ENCODE assay signal across 11 cellular contexts in the genomic region with DNA sequence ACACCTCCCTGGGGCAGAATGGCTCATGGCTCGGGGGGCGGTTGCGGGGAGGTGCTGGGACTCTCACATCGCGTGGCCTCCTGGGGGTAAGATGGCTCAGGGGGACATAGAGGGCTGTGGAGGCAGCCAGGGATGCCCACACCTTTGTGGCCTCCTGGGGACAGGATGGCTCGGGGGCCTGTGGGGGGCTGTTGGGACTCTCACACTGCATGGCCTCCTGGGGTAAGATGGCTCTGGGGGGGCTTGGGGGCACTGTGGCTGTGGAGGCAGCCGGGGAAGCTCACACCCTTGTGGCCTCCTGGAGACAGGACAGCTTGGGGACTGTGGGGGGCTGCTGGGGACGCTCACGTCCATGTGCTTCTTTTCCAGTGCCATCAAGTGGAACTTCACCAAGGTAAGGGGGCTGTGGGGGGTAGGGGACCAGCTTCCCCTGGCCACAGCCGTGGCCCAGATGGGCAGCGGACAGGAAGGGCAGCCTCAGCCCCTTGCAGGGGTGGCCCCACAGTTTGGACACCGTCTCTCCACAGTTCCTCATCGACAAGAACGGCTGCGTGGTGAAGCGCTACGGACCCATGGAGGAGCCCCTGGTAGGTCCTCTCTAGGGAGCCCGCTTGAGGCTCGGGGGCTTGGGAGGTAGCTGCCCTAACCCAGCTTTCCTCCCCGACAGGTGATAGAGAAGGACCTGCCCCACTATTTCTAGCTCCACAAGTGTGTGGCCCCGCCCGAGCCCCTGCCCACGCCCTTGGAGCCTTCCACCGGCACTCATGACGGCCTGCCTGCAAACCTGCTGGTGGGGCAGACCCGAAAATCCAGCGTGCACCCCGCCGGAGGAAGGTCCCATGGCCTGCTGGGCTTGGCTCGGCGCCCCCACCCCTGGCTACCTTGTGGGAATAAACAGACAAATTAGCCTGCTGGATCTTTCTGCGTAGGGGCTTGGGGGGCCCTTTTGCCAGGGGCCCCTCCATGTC. TPM values are rescaled to one million over a fixed set of nuclear protein-coding genes. Genes with fewer than 3 reads are reported as not detected.
A peak's percentile ranks its signal among the peaks of the same experiment; 100 is the strongest.
DNase-seq lines count a peak whose midpoint lies in the region; ATAC-seq and TF ChIP-seq lines count a peak whose summit lies in the region.
"Had no signal": no experiment of that assay in that cellular context is flagged by ENCODE, and none has a peak within 500 bp of the region (broad histone marks: within the 10 kb centered on the region; RNA-seq: fewer than 3 reads in every experiment).

No MANE protein-coding gene starts in this region.

- peak overlapping the region; percentile 88 for H3K4me2 ChIP-seq in PC-9

- H3K27ac Mint-ChIP-seq in Calu3 (ENCODE audit: unreplicated experiment) = peak overlapping the region; percentile 50
- H3K27ac Mint-ChIP-seq in effector memory CD8-positive, alpha-beta T cell = peak overlapping the region in 1 of 2 donors; percentile 59

- CTCF ChIA-PET in Calu3 (lab: Charles Lee) = interaction anchor here (0.6 kb wide), 1 partner anchor 9 kb away, joined by 3 read pairs; no protein-coding TSS in a partner anchor
- CTCF ChIA-PET in PC-9 (lab: Charles Lee) = no interaction called here

- H3K36me3 ChIP-seq in PC-9 (ENCODE audit: low read depth) = no peaks in the 10 kb centered on the region
- H3K36me3 ChIP-seq in prostate gland = peaks cover 5 to 37% of the 10 kb centered on the region in 2 donors

- BruUV-seq in Calu3 (replicated peaks; lab: Mats Ljungman, UMichigan) (TSS peak; percentile 72), PC-9 (replicated peaks; lab: Mats Ljungman, UMichigan) (no TSS peak)

- intact Hi-C loops in Calu3 (cut with micrococcal nuclease; ENCODE audit: unreplicated experiment) (no loop called here), PC-9 (cut with micrococcal nuclease; ENCODE audit: unreplicated experiment) (no loop called here), prostate gland (cut with DNase I) (no loop called here)

- TF ChIP-seq CTCF in Calu3 (IDR thresholded peaks at IDR 0.05; ENCODE audit: unreplicated experiment) (no peak), PC-9 (conservative IDR thresholded peaks at IDR 0.05) (no peak), prostate gland (IDR thresholded peaks at IDR 0.05) (no peak), GM10266 (IDR thresholded peaks at IDR 0.05; ENCODE audit: control insufficient read depth, insufficient read depth, low read depth, missing control alignments) (no peak)

- no peak overlapping the region for H2AFZ ChIP-seq in PC-9

- H3K27me3 Mint-ChIP-seq in Calu3 (ENCODE audit: unreplicated experiment) = no peaks in the 10 kb centered on the region
- no peaks in the 10 kb centered on the region for H3K27me3 Mint-ChIP-seq in effector memory CD8-positive, alpha-beta T cell

- no peaks in the 10 kb centered on the region for H3K9me2 ChIP-seq in PC-9 (ENCODE audit: insufficient read depth)

- no peak for ATAC-seq in effector memory CD8-positive, alpha-beta T cell (replicated peaks)
- ATAC-seq: pancreas had no signal

- H3K79me2 ChIP-seq in PC-9 (ENCODE audit: low read depth) = peaks cover 19% of the 10 kb centered on the region

- H3F3A ChIP-seq in PC-9 (ENCODE audit: insufficient read depth, low read depth) = peaks cover 57% of the 10 kb centered on the region

- peaks cover 49% of the 10 kb centered on the region for H3K4me1 ChIP-seq in PC-9 (replicated peaks; ENCODE audit: insufficient read depth)
- H3K4me1 ChIP-seq in prostate gland (replicated peaks) = peaks cover 12% of the 10 kb centered on the region

- no peaks in the 10 kb centered on the region for H3K27me3 ChIP-seq in PC-9 (ENCODE audit: insufficient read depth, low read depth)
- no peaks in the 10 kb centered on the region for H3K27me3 ChIP-seq in prostate gland (replicated peaks; ENCODE audit: insufficient read depth)
- H3K27me3 ChIP-seq: pancreas had no signal

- no peak for TF ChIP-seq POLR2A in prostate gland (IDR thresholded peaks at IDR 0.05)

- H3K27ac ChIP-seq in PC-9 = peak overlapping the region; percentile 58; the same call in 1 of the 2 replicates
- H3K27ac ChIP-seq in prostate gland = peak overlapping the region; percentile 99

- H3K4me3 ChIP-seq in PC-9 (peak overlapping the region; percentile 78; the same call in 1 of the 2 replicates), prostate gland (peak overlapping the region in 1 of 2 donors; percentile 97)

- POLR2A ChIA-PET in PC-9 (lab: Charles Lee; ENCODE audit: unreplicated experiment) = no interaction called here

- H3K36me3 Mint-ChIP-seq in Calu3 (ENCODE audit: insufficient read depth, unreplicated experiment) = peaks cover 62% of the 10 kb centered on the region
- H3K36me3 Mint-ChIP-seq in effector memory CD8-positive, alpha-beta T cell (ENCODE audit: insufficient read depth) = peaks cover 68% of the 10 kb centered on the region

- WGBS in prostate gland = 83% methylated on average over 29 of the region's 32 CpGs

- peaks cover 30% of the 10 kb centered on the region for H4K20me1 ChIP-seq in PC-9 (ENCODE audit: insufficient read depth)

- H3K9me3 ChIP-seq in PC-9 (ENCODE audit: insufficient read depth, low read depth) (no peaks in the 10 kb centered on the region), prostate gland (no peaks in the 10 kb centered on the region)
- H3K9me3 ChIP-seq: pancreas had no signal

- H3K9me3 Mint-ChIP-seq in Calu3 (ENCODE audit: low read depth, unreplicated experiment) = no peaks in the 10 kb centered on the region
- H3K9me3 Mint-ChIP-seq in effector memory CD8-positive, alpha-beta T cell = no peaks in the 10 kb centered on the region

- H3K4me3 Mint-ChIP-seq in Calu3 (ENCODE audit: low read depth, unreplicated experiment) = peak overlapping the region; percentile 50
- H3K4me3 Mint-ChIP-seq in effector memory CD8-positive, alpha-beta T cell = peak overlapping the region; percentile 51 to 75

- no peaks in the 10 kb centered on the region for H3K4me1 Mint-ChIP-seq in Calu3 (ENCODE audit: low read depth, unreplicated experiment)
- peaks cover 0 to 20% of the 10 kb centered on the region in 2 donors for H3K4me1 Mint-ChIP-seq in effector memory CD8-positive, alpha-beta T cell (ENCODE audit: low read depth in 2 of 2)

- DNase-seq in Calu3 (no peak), PC-9 (no peak), prostate gland (ENCODE audit: low spot score) (no peak), OCI-M2 (lab: John Stamatoyannopoulos, UW; ENCODE audit: unreplicated experiment) (no peak), GM10266 (ENCODE audit: extremely low spot score) (no peak), superior temporal gyrus (ENCODE audit: extremely low spot score) (no peak), mucosa of gallbladder (ENCODE audit: low spot score) (no peak)
- DNase-seq in effector memory CD8-positive, alpha-beta T cell = no peak
- DNase-seq: hippocampal formation, KG1 had no signal

RNA-seq across cellular contexts. Expression of a gene that starts 2.4 kb away (rescaled TPM):
- total RNA-seq in Calu3 (2022) = 246 and 251 TPM in 2 replicates
- total RNA-seq in PC-9 (2021) = 465 and 489 TPM in 2 replicates
- total RNA-seq in prostate gland = 100 to 1,000 TPM; 577 to 627 TPM
- 294 TPM for total RNA-seq in mucosa of gallbladder

RNA-seq across cellular contexts. Expression of a gene that starts 11.0 kb away (rescaled TPM):
- total RNA-seq in Calu3 (2022) (141 and 144 TPM in 2 replicates), PC-9 (2021) (180 and 237 TPM in 2 replicates), prostate gland (100 to 1,000 TPM; 152 to 169 TPM), mucosa of gallbladder (137 TPM)

RNA-seq across cellular contexts. Expression of a gene that starts 39.2 kb away (rescaled TPM):
- total RNA-seq in Calu3 (2022) = 10.4 and 12.0 TPM in 2 replicates
- 20.2 and 20.6 TPM in 2 replicates for total RNA-seq in PC-9 (2021)
- total RNA-seq in prostate gland = 10 to 100 TPM in 1 of 2 donors, 1 to 10 TPM in 1; 8.9 to 26.2 TPM
- total RNA-seq in mucosa of gallbladder = 42.4 TPM
